ENCODE assay signal across 23 cellular contexts in genomic region chr10:47230957-47231356, GRCh38.
"Had no signal": no experiment of that assay in that cellular context is flagged by ENCODE, and none has a peak within 500 bp of the region (broad histone marks: within the 10 kb centered on the region; RNA-seq: fewer than 3 reads in every experiment).

No MANE protein-coding gene starts in this region.

- DNase-seq: IMR-90, Karpas-422, KG1, MG63, NCI-H1092, NCI-H1105 treated with DMSO at 0.1 percent for 48 hours, NCI-H1417 treated with DMSO at 0.1 percent for 48 hours, NCI-H146, NCI-H1694 treated with DMSO at 0.1 percent for 48 hours, NCI-H1930, NCI-H2081, NCI-H2107, NCI-H2227 treated with DMSO at 0.1 percent for 48 hours, NCI-H510A, NCI-H524 treated with DMSO at 0.1 percent for 48 hours, NCI-H69, NCI-H774, Right ventricle myocardium superior, RPMI8226, SIG-M5 had no signal

- H3K27ac ChIP-seq: HL-60, SJSA1, SK-N-MC had no signal

- H3K9me3 ChIP-seq: MG63, SJSA1 had no signal

- H3K36me3 ChIP-seq: MG63, SJSA1 had no signal

- H3K4me1 ChIP-seq: SJSA1 had no signal

- H3K27me3 ChIP-seq: SJSA1 had no signal

- H3K4me3 ChIP-seq: MG63, SJSA1, SK-N-MC had no signal
